ENCODE assay signal across 8 cellular contexts in the genomic region with DNA sequence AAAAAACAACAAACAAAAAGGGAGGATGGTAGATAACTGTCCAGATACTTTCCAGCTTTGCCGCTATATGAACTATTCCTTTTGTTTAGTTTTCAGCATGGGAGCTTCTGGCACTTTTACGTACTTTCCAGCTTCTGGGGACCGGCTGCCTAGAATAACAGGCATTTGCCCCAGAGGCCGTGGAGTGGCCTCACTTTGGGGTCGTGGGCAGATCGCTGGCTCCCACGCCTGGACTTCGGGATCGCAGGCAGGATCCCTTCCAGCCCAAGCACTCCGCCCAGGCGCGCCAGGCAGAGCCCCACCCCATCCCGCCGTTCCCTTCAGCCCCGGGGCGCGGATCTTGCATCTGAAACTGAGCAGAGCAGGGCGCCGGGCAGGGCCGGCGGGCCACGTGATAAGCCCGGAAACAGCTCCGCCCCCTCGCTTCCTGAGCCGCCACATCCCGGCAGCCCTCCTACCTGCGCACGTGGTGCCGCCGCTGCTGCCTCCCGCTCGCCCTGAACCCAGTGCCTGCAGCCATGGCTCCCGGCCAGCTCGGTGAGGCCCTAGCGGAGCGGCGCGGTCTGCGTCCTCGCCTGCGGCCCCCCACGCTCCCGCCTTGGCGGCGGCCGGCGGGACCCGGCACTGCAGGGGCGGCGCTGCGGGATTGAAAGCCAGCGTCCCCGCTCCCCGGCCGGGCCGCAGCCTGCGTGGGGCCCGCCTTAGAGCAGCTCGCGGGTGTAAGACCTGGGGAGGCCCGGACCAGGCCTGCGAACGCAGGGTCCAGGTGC. TPM values are rescaled to one million over a fixed set of nuclear protein-coding genes. Genes with fewer than 3 reads are reported as not detected.
DNase-seq lines count a peak whose midpoint lies in the region; ATAC-seq and TF ChIP-seq lines count a peak whose summit lies in the region.

A gene (plus strand): TSS at position 435 of the 770 bp plus-strand sequence. CDS start 84 bp downstream, at position 519.

- ATAC-seq in HG02798 (IDR thresholded peaks at IDR 0.05; ENCODE audit: poor library complexity, unreplicated experiment) = peak; percentile 99

- peak within 1 kb of the TSS; percentile 98 for H3K4me3 Mint-ChIP-seq in type B pancreatic cell

- WGBS in adipose tissue, 3 donors = 0 to 1% (median 1%) methylated on average over 39 to 64 of the region's 64 CpGs

- peak within 1 kb of the TSS; percentile 96 for H3K27ac Mint-ChIP-seq in type B pancreatic cell

- TF ChIP-seq CTCF in GM12875 (IDR thresholded peaks at IDR 0.05; ENCODE audit: borderline replicate concordance, insufficient read depth, low read depth, low read length) = no peak
- peak; percentile 41 for TF ChIP-seq CTCF in type B pancreatic cell (conservative IDR thresholded peaks at IDR 0.05)

- H3K36me3 Mint-ChIP-seq in type B pancreatic cell = peaks cover 32% of the 10 kb centered on the region

- H3K27me3 Mint-ChIP-seq in type B pancreatic cell = no peaks in the 10 kb centered on the region

- DNase-seq in NCI-H1436 (lab: John Stamatoyannopoulos, UW) (peak; percentile 92), T follicular helper cell (ENCODE audit: low read depth) (peak; percentile 81), cardiac septum (ENCODE audit: low spot score) (peak; percentile 96), pons (ENCODE audit: low spot score) (peak; percentile 88), type B pancreatic cell (ENCODE audit: extremely low spot score, unreplicated experiment) (peak; percentile 94)

- H3K4me3 ChIP-seq in GM12875 (ENCODE audit: low read depth, low read length) = peak within 1 kb of the TSS; percentile 73

- H3K27ac ChIP-seq in adipose tissue (ENCODE audit: low read depth, low read length) = peak within 1 kb of the TSS; percentile 79

- H3K4me1 Mint-ChIP-seq in type B pancreatic cell (ENCODE audit: unreplicated experiment) = peaks cover 35% of the 10 kb centered on the region

- intact Hi-C loops in cardiac septum (cut with DNase I) = no loop called here

- peaks cover 7% of the 10 kb centered on the region for H3K9me3 Mint-ChIP-seq in type B pancreatic cell

RNA-seq across cellular contexts. Expression of the gene that starts here (rescaled TPM):
- polyA plus RNA-seq in adipose tissue = 10 to 100 TPM; 57.6 to 82.7 (median 67.7) TPM
- 36.8 TPM for total RNA-seq in cardiac septum
- total RNA-seq in type B pancreatic cell (ENCODE audit: low replicate concordance) = 119 and 152 TPM in 2 replicates

Comparison
In these comparisons a context has a peak if more than half of its experiments do, and no peak if none do; other contexts are left out.
1. Peak in every context shown above with its lines: DNase-seq, ATAC-seq, H3K4me3 ChIP-seq and H3K27ac ChIP-seq.